In genomic region chr13:28699246-28699645, GRCh38 we compare ENCODE assay signal across 26 cellular contexts.
"Had no signal": no experiment of that assay in that cellular context is flagged by ENCODE, and none has a peak within 500 bp of the region (broad histone marks: within the 10 kb centered on the region; RNA-seq: fewer than 3 reads in every experiment).

No MANE protein-coding gene starts in this region.

- ATAC-seq: effector memory CD8-positive, alpha-beta T cell; esophagus mucosa; foreskin keratinocyte; gastrocnemius medialis; gastroesophageal sphincter had no signal

- FAIRE-seq: colon, endometrium, endothelial cell of umbilical vein, frontal cortex had no signal

- H3K4me3 ChIP-seq: colonic mucosa, coronary artery, dorsolateral prefrontal cortex, esophagus muscularis mucosa, esophagus squamous epithelium, gastrocnemius medialis, gastroesophageal sphincter had no signal

- H3K27me3 ChIP-seq: colonic mucosa, dorsolateral prefrontal cortex, esophagus muscularis mucosa, esophagus squamous epithelium, foreskin keratinocyte, gastrocnemius medialis, gastroesophageal sphincter had no signal

- H3K27ac ChIP-seq: colonic mucosa, coronary artery, dorsolateral prefrontal cortex, epithelial cell of prostate, esophagus muscularis mucosa, esophagus squamous epithelium, foreskin keratinocyte, gastrocnemius medialis, gastroesophageal sphincter had no signal

- DNase-seq: colonic mucosa; cortex of kidney; dermis blood vessel endothelial cell; dorsolateral prefrontal cortex; effector CD4-positive, alpha-beta T cell; effector CD8-positive, alpha-beta T cell; effector memory CD4-positive, alpha-beta T cell; effector memory CD8-positive, alpha-beta T cell; endodermal cell; erythroblast; esophagus squamous epithelium; foreskin fibroblast; foreskin keratinocyte; foreskin melanocyte; gastrocnemius medialis; glutamatergic neuron; head of caudate nucleus had no signal

- H3K36me3 ChIP-seq: colonic mucosa had no signal

- H3K9me3 ChIP-seq: colonic mucosa, esophagus muscularis mucosa, esophagus squamous epithelium, gastrocnemius medialis, gastroesophageal sphincter had no signal

- H3K4me1 ChIP-seq: colonic mucosa, esophagus muscularis mucosa, esophagus squamous epithelium, foreskin keratinocyte, gastrocnemius medialis, gastroesophageal sphincter had no signal
